16 cellular contexts compared by ENCODE assay signal in genomic region chr11:2586091-2586792, GRCh38.
DNase-seq lines count a peak whose midpoint lies in the region; ATAC-seq and TF ChIP-seq lines count a peak whose summit lies in the region.
"Had no signal": no experiment of that assay in that cellular context is flagged by ENCODE, and none has a peak within 500 bp of the region (broad histone marks: within the 10 kb centered on the region; RNA-seq: fewer than 3 reads in every experiment).

No MANE protein-coding gene starts in this region.

- no peak for TF ChIP-seq CTCF in prostate gland (IDR thresholded peaks at IDR 0.05)

- 55% methylated on average over 14 of the region's 17 CpGs for WGBS in prostate gland

- TF ChIP-seq POLR2A in prostate gland (IDR thresholded peaks at IDR 0.05), result no peak

- intact Hi-C loops in activated CD4-positive, alpha-beta T cell treated with anti-CD3 and anti-CD28 coated beads, Interleukin-2, amount 10 ng/mL, durations not matched to agents 24 days and 14 days (cut with micrococcal nuclease), result no loop called here
- intact Hi-C loops in left ventricle myocardium superior (cut with micrococcal nuclease), result no loop called here
- intact Hi-C loops in prostate gland (cut with DNase I), result no loop called here

- DNase-seq in activated CD4-positive, alpha-beta T cell treated with anti-CD3 and anti-CD28 coated beads for 48 hours, result peak; percentile 0
- no peak for DNase-seq in activated CD4-positive, alpha-beta T cell treated with anti-CD3 and anti-CD28 coated beads, Interleukin-2, amount 10 ng/mL, durations not matched to agents 24 days and 14 days
- DNase-seq in H7, result peak; percentile 39
- DNase-seq in left ventricle myocardium superior, result peak; percentile 21
- peak; percentile 4 for DNase-seq in prostate gland (ENCODE audit: low spot score)
- no peak for DNase-seq in GDM1 (lab: John Stamatoyannopoulos, UW)
- DNase-seq in immature natural killer cell, result no peak
- no peak for DNase-seq in NCI-H526 treated with DMSO at 0.1 percent for 48 hours (lab: John Stamatoyannopoulos, UW)
- DNase-seq: amniotic stem cell, Caco-2, cortex of kidney, KG1, NCI-H1436 treated with DMSO at 0.1 percent for 48 hours, NCI-H510A treated with DMSO at 0.1 percent for 48 hours, small intestine had no signal

- H3K27me3 ChIP-seq in H7 (ENCODE audit: control insufficient read depth, insufficient read depth, low read length) (peaks cover 9% of the 10 kb centered on the region), prostate gland (replicated peaks; ENCODE audit: insufficient read depth) (no peaks in the 10 kb centered on the region)

- H3K36me3 ChIP-seq in H7 (replicated peaks; ENCODE audit: control insufficient read depth, insufficient read depth, low read length) (no peaks in the 10 kb centered on the region), prostate gland (no peaks in the 10 kb centered on the region)
- H3K36me3 ChIP-seq: thoracic aorta had no signal

- H3K27ac Mint-ChIP-seq in activated CD4-positive, alpha-beta T cell treated with anti-CD3 and anti-CD28 coated beads, Interleukin-2, amount 10 ng/mL, durations not matched to agents 24 days and 14 days, result no peak overlapping the region
- H3K27ac Mint-ChIP-seq in immature natural killer cell, result no peak overlapping the region

- no peaks in the 10 kb centered on the region for H3K27me3 Mint-ChIP-seq in activated CD4-positive, alpha-beta T cell treated with anti-CD3 and anti-CD28 coated beads, Interleukin-2, amount 10 ng/mL, durations not matched to agents 24 days and 14 days
- peaks cover 0 to 3% (median 2%) of the 10 kb centered on the region in 3 donors for H3K27me3 Mint-ChIP-seq in immature natural killer cell (ENCODE audit: low read depth in 3 of 3)

- no peaks in the 10 kb centered on the region for H3K4me1 ChIP-seq in prostate gland (replicated peaks)
- H3K4me1 ChIP-seq: Caco-2 had no signal

- H3K4me3 ChIP-seq in H7 (ENCODE audit: insufficient read depth, low read depth, low read length), result no peak overlapping the region
- no peak overlapping the region for H3K4me3 ChIP-seq in prostate gland
- H3K4me3 ChIP-seq: thoracic aorta had no signal

- no peak overlapping the region for H3K27ac ChIP-seq in prostate gland
- H3K27ac ChIP-seq: thoracic aorta had no signal

- no peaks in the 10 kb centered on the region for H3K9me3 ChIP-seq in prostate gland
- H3K9me3 ChIP-seq: Caco-2, thoracic aorta had no signal

- no peaks in the 10 kb centered on the region for H3K36me3 Mint-ChIP-seq in activated CD4-positive, alpha-beta T cell treated with anti-CD3 and anti-CD28 coated beads, Interleukin-2, amount 10 ng/mL, durations not matched to agents 24 days and 14 days (ENCODE audit: low read depth)
- H3K36me3 Mint-ChIP-seq in immature natural killer cell, result no peaks in the 10 kb centered on the region

- H3K4me3 Mint-ChIP-seq in activated CD4-positive, alpha-beta T cell treated with anti-CD3 and anti-CD28 coated beads, Interleukin-2, amount 10 ng/mL, durations not matched to agents 24 days and 14 days, result no peak overlapping the region
- H3K4me3 Mint-ChIP-seq in immature natural killer cell, result no peak overlapping the region

- no peaks in the 10 kb centered on the region for H3K4me1 Mint-ChIP-seq in activated CD4-positive, alpha-beta T cell treated with anti-CD3 and anti-CD28 coated beads, Interleukin-2, amount 10 ng/mL, durations not matched to agents 24 days and 14 days
- H3K4me1 Mint-ChIP-seq in immature natural killer cell, result no peaks in the 10 kb centered on the region

- H3K9me3 Mint-ChIP-seq in activated CD4-positive, alpha-beta T cell treated with anti-CD3 and anti-CD28 coated beads, Interleukin-2, amount 10 ng/mL, durations not matched to agents 24 days and 14 days, result no peaks in the 10 kb centered on the region
- H3K9me3 Mint-ChIP-seq in immature natural killer cell, result no peaks in the 10 kb centered on the region

- ATAC-seq in left ventricle myocardium superior, result no peak

Comparison
In these comparisons a context has a peak if more than half of its experiments do, and no peak if none do; other contexts are left out.
1. DNase-seq: peak in activated CD4-positive, alpha-beta T cell treated with anti-CD3 and anti-CD28 coated beads for 48 hours (single experiment), H7 (single experiment), left ventricle myocardium superior (single experiment) and prostate gland (single experiment); none in activated CD4-positive, alpha-beta T cell treated with anti-CD3 and anti-CD28 coated beads, Interleukin-2, amount 10 ng/mL, durations not matched to agents 24 days and 14 days (single experiment), GDM1 (single experiment), immature natural killer cell (0 of 3) and NCI-H526 treated with DMSO at 0.1 percent for 48 hours (single experiment).